ENCODE assay signal across 2 cellular contexts in the genomic region with DNA sequence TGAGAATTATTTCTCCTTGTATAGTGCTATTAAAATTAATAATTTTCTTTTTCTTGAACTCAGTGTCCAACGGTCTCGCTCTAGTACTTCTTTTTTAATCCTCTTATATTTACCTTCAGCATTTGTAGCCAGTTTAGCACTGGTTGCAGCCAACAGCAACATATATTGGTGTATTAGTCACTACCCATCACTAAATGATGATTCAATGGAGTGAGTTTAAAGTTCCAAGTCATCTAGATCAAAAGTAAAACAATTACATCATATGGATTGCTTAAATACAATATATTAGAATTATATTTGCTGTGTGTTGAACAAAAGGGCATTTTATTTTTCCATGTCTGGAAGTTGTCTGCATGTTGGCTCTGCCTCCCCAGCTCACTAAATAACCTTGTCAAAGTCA.
TF ChIP-seq lines count a peak whose summit lies in the region.

No MANE protein-coding gene starts in this region.

TF ChIP-seq in SK-N-SH treated with all-trans-retinoic acid at 6 μM for 48 hours, 23 proteins besides CTCF, POLR2A, EP300 and RAD21 (continued from another document):
- TF ChIP-seq, protein P1, sequence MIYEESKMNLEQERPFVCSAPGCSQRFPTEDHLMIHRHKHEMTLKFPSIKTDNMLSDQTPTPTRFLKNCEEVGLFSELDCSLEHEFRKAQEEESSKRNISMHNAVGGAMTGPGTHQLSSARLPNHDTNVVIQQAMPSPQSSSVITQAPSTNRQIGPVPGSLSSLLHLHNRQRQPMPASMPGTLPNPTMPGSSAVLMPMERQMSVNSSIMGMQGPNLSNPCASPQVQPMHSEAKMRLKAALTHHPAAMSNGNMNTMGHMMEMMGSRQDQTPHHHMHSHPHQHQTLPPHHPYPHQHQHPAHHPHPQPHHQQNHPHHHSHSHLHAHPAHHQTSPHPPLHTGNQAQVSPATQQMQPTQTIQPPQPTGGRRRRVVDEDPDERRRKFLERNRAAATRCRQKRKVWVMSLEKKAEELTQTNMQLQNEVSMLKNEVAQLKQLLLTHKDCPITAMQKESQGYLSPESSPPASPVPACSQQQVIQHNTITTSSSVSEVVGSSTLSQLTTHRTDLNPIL (CRISPR knock-in tag; IDR thresholded peaks at IDR 0.05; ENCODE audit: low read depth) = peak; percentile 60; the same call in 1 of the 2 replicates
- TF ChIP-seq, protein P2, sequence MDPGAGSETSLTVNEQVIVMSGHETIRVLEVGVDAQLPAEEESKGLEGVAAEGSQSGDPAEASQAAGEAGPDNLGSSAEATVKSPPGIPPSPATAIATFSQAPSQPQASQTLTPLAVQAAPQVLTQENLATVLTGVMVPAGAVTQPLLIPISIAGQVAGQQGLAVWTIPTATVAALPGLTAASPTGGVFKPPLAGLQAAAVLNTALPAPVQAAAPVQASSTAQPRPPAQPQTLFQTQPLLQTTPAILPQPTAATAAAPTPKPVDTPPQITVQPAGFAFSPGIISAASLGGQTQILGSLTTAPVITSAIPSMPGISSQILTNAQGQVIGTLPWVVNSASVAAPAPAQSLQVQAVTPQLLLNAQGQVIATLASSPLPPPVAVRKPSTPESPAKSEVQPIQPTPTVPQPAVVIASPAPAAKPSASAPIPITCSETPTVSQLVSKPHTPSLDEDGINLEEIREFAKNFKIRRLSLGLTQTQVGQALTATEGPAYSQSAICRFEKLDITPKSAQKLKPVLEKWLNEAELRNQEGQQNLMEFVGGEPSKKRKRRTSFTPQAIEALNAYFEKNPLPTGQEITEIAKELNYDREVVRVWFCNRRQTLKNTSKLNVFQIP (CRISPR knock-in tag; IDR thresholded peaks at IDR 0.05; ENCODE audit: borderline replicate concordance, low read depth) = no peak
- no peak for TF ChIP-seq BACH2 (CRISPR knock-in tag; IDR thresholded peaks at IDR 0.05; ENCODE audit: borderline replicate concordance)
- no peak for TF ChIP-seq ARNTL (CRISPR knock-in tag; IDR thresholded peaks at IDR 0.05; ENCODE audit: borderline replicate concordance, low read depth)

TF ChIP-seq in SK-N-SH, 30 proteins besides CTCF, POLR2A, EP300 and RAD21 (continued from another document):
- TF ChIP-seq, protein P3, sequence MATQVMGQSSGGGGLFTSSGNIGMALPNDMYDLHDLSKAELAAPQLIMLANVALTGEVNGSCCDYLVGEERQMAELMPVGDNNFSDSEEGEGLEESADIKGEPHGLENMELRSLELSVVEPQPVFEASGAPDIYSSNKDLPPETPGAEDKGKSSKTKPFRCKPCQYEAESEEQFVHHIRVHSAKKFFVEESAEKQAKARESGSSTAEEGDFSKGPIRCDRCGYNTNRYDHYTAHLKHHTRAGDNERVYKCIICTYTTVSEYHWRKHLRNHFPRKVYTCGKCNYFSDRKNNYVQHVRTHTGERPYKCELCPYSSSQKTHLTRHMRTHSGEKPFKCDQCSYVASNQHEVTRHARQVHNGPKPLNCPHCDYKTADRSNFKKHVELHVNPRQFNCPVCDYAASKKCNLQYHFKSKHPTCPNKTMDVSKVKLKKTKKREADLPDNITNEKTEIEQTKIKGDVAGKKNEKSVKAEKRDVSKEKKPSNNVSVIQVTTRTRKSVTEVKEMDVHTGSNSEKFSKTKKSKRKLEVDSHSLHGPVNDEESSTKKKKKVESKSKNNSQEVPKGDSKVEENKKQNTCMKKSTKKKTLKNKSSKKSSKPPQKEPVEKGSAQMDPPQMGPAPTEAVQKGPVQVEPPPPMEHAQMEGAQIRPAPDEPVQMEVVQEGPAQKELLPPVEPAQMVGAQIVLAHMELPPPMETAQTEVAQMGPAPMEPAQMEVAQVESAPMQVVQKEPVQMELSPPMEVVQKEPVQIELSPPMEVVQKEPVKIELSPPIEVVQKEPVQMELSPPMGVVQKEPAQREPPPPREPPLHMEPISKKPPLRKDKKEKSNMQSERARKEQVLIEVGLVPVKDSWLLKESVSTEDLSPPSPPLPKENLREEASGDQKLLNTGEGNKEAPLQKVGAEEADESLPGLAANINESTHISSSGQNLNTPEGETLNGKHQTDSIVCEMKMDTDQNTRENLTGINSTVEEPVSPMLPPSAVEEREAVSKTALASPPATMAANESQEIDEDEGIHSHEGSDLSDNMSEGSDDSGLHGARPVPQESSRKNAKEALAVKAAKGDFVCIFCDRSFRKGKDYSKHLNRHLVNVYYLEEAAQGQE (IDR thresholded peaks at IDR 0.05; ENCODE audit: low read depth, low read length) = no peak
- TF ChIP-seq NFIC (IDR thresholded peaks at IDR 0.05; ENCODE audit: borderline replicate concordance) = no peak
- no peak for TF ChIP-seq CHD2 (IDR thresholded peaks at IDR 0.05; ENCODE audit: low read length, partially characterized antibody)
- TF ChIP-seq YY1 (IDR thresholded peaks at IDR 0.05; ENCODE audit: low read depth) = no peak
- TF ChIP-seq ELF1 (IDR thresholded peaks at IDR 0.05) = no peak
- no peak for TF ChIP-seq GABPA (IDR thresholded peaks at IDR 0.05; ENCODE audit: low read depth)
- TF ChIP-seq SMC3 (IDR thresholded peaks at IDR 0.05; ENCODE audit: low read depth, low read length) = no peak
- TF ChIP-seq, protein P4, sequence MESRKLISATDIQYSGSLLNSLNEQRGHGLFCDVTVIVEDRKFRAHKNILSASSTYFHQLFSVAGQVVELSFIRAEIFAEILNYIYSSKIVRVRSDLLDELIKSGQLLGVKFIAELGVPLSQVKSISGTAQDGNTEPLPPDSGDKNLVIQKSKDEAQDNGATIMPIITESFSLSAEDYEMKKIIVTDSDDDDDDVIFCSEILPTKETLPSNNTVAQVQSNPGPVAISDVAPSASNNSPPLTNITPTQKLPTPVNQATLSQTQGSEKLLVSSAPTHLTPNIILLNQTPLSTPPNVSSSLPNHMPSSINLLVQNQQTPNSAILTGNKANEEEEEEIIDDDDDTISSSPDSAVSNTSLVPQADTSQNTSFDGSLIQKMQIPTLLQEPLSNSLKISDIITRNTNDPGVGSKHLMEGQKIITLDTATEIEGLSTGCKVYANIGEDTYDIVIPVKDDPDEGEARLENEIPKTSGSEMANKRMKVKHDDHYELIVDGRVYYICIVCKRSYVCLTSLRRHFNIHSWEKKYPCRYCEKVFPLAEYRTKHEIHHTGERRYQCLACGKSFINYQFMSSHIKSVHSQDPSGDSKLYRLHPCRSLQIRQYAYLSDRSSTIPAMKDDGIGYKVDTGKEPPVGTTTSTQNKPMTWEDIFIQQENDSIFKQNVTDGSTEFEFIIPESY (IDR thresholded peaks at IDR 0.05; ENCODE audit: borderline replicate concordance, low read depth) = no peak
- TF ChIP-seq, protein P5, sequence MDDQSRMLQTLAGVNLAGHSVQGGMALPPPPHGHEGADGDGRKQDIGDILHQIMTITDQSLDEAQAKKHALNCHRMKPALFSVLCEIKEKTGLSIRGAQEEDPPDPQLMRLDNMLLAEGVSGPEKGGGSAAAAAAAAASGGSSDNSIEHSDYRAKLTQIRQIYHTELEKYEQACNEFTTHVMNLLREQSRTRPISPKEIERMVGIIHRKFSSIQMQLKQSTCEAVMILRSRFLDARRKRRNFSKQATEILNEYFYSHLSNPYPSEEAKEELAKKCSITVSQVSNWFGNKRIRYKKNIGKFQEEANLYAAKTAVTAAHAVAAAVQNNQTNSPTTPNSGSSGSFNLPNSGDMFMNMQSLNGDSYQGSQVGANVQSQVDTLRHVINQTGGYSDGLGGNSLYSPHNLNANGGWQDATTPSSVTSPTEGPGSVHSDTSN (IDR thresholded peaks at IDR 0.05) = no peak
- TF ChIP-seq RFX5 (IDR thresholded peaks at IDR 0.05; ENCODE audit: low read length) = no peak
